Comparison of ENCODE assay signal across 2 cellular contexts in the genomic region with DNA sequence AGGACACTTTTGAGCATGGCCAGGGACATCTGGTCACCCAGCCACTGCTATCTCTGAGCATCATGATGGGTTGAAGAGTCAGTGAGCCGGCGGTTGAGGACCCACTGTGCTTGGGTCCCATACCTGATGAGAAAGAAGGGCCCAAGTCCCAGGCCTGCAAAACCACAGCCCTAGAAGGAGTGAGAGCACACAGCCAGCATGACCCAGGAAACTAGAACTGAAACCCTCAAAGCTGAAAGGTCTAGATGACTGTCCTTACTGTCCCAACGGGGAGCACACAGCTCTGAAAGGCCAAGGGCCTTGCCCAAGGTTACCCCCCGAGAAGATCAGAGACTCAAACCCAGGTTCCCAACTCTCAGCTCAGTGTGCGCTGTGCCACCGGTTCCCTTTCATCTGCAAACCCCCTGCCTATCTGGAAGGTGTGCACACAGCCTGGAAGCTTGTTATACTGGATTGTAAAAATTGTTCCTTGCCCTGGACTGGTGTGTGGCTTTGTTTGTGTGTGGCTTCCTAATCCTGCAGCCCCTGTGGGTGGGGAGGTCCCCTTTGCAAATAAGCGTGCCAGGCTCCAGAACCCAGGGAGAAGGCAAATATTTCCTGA.
TF ChIP-seq lines count a peak whose summit lies in the region.

No MANE protein-coding gene starts in this region.

TF ChIP-seq in HepG2, 621 proteins besides CTCF, POLR2A, EP300 and RAD21 (continued from another document):
- TF ChIP-seq MLXIP (CRISPR knock-in tag; IDR thresholded peaks at IDR 0.05; ENCODE audit: borderline replicate concordance) (no peak), DMTF1 (CRISPR knock-in tag; IDR thresholded peaks at IDR 0.05) (no peak), CHCHD3 (CRISPR knock-in tag; IDR thresholded peaks at IDR 0.05) (no peak), SMAD1 (CRISPR knock-in tag; IDR thresholded peaks at IDR 0.05; ENCODE audit: borderline replicate concordance, low read depth) (no peak), ZNF550 (CRISPR knock-in tag; IDR thresholded peaks at IDR 0.05; ENCODE audit: borderline replicate concordance) (no peak), SSRP1 (CRISPR knock-in tag; IDR thresholded peaks at IDR 0.05) (no peak), TMF1 (CRISPR knock-in tag; IDR thresholded peaks at IDR 0.05; ENCODE audit: low read depth) (no peak), HNF1A (IDR thresholded peaks at IDR 0.05; ENCODE audit: low read depth) (no peak), HNF1A (CRISPR knock-in tag; IDR thresholded peaks at IDR 0.05; ENCODE audit: borderline replicate concordance) (no peak)
- TF ChIP-seq, protein P1, sequence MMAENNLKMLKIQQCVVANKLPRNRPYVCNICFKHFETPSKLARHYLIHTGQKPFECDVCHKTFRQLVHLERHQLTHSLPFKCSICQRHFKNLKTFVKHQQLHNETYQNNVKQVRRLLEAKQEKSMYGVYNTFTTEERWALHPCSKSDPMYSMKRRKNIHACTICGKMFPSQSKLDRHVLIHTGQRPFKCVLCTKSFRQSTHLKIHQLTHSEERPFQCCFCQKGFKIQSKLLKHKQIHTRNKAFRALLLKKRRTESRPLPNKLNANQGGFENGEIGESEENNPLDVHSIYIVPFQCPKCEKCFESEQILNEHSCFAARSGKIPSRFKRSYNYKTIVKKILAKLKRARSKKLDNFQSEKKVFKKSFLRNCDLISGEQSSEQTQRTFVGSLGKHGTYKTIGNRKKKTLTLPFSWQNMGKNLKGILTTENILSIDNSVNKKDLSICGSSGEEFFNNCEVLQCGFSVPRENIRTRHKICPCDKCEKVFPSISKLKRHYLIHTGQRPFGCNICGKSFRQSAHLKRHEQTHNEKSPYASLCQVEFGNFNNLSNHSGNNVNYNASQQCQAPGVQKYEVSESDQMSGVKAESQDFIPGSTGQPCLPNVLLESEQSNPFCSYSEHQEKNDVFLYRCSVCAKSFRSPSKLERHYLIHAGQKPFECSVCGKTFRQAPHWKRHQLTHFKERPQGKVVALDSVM (CRISPR knock-in tag; IDR thresholded peaks at IDR 0.05) = no peak

TF ChIP-seq in SK-N-SH treated with all-trans-retinoic acid at 6 μM for 48 hours, 23 proteins besides CTCF, POLR2A, EP300 and RAD21 (continued from another document):
- TF ChIP-seq POU6F1 (CRISPR knock-in tag; IDR thresholded peaks at IDR 0.05; ENCODE audit: borderline replicate concordance, low read depth) (no peak), ISL1 (CRISPR knock-in tag; IDR thresholded peaks at IDR 0.05) (no peak)
